8 cellular contexts compared by ENCODE assay signal in the genomic region with DNA sequence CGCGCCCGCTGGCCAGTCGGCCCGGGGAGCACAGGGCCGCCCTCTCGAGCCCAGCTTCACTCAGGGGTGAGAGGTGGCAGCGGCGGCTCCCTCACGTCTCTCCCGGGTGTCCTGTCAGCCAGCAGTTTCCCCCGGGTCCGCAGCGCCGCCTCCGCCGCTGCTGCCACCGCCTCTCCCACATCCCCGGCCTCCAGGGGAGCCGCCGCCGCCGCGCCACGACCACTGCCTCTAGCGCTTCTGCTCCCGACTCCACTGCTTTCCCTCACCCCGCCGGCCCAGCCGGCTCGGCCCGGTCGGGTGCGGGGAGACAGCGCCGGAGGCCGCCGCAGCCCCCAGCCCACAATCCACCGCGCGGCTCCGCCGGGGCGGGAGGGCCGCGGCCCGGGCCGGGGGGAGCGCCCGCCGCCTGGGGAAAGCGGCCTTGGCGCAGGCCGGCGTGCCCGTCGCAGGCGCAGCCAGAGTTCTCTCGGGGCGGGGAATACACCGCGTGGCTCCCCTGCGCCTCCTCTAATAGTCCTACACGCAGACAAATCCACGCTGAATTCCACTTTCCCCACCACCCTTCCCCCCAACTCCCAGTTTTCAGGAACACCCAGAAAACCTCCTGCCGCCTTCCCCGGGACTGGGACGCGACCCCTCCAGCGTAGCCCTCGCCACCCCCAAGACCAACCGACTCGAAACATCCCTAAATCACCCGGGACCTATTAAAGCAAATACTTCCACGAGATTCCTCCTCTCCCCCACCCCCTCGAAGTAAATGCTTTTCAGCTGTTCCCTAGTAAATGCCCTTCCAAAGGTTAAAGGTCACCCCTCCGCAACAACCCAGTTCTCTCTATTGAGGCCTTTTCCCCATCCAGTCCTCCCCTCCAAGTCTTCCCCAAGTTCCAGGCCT. TPM values are rescaled to one million over a fixed set of nuclear protein-coding genes. Genes with fewer than 3 reads are reported as not detected.
DNase-seq lines count a peak whose midpoint lies in the region; ATAC-seq and TF ChIP-seq lines count a peak whose summit lies in the region.

Gene VPS54, minus strand, starts transcription at position 346 of the 892 bp plus-strand sequence. CDS start 35,429 bp downstream, outside the sequence.

- no peak within 1 kb of the TSS for H3K56ac ChIP-seq in H9 (ENCODE audit: insufficient read length, low read depth, low read length)

- H3K79me2 ChIP-seq in H9 (ENCODE audit: insufficient read depth, low read length) = peaks cover 3% of the 10 kb centered on the region; the same call in 1 of the 2 replicates

- ATAC-seq in WTC11 (peak; percentile 79), GM18870 (IDR thresholded peaks at IDR 0.05; ENCODE audit: unreplicated experiment) (no peak)

- peak within 1 kb of the TSS; percentile 79 for H3K18ac ChIP-seq in H9 (ENCODE audit: insufficient read length, low read depth, low read length)

- H3K23ac ChIP-seq in H9 (ENCODE audit: insufficient read length, low read depth, low read length) = no peak within 1 kb of the TSS

- H3K9me3 ChIP-seq in H9 (ENCODE audit: control insufficient read depth, low read depth, low read length) = no peaks in the 10 kb centered on the region

- H3K4me3 ChIP-seq in GM12864 (ENCODE audit: low read depth, low read length) = peak within 1 kb of the TSS; percentile 88

- no peak within 1 kb of the TSS for H4K91ac ChIP-seq in H9 (ENCODE audit: insufficient read length, low read depth, low read length)

- no CpG with 5 or more reads among the region's 77 CpGs for WGBS in H9 (ENCODE audit: extremely low coverage, insufficient read length, low lambda C conversion rate)

- POLR2A ChIA-PET in WTC11 (lab: Charles Lee) = interaction anchor here (0.6 kb wide), 1 partner anchor 178 kb away, joined by 3 read pairs; the partner anchor contains the start of gene UGP2

- peak within 1 kb of the TSS; percentile 90 for H3K14ac ChIP-seq in H9 (ENCODE audit: insufficient read depth, low read length)

- H3K27me3 Mint-ChIP-seq in H9 (ENCODE audit: low read depth) (no peaks in the 10 kb centered on the region), WTC11 (ENCODE audit: low read depth) (no peaks in the 10 kb centered on the region)

- no peak within 1 kb of the TSS for H4K5ac ChIP-seq in H9 (ENCODE audit: insufficient read length, low read depth, low read length)

- H3K9me3 Mint-ChIP-seq in H9 (peaks cover 0 to 3% of the 10 kb centered on the region in 2 experiments; a peak in 2 of 5 replicates), WTC11 (no peaks in the 10 kb centered on the region)

- H2BK120ac ChIP-seq in H9 (ENCODE audit: low read depth, low read length, poor library complexity, severe bottlenecking) = no peak within 1 kb of the TSS

- DNase-seq in GM12864 (ENCODE audit: low read depth) (no peak), H9 (peak; percentile 61), MV-4-11 (lab: John Stamatoyannopoulos, UW) (peak; percentile 18), WTC11 (ENCODE audit: low spot score) (peak; percentile 71), caudate nucleus (lab: John Stamatoyannopoulos, UW) (peak in 58 of 61 donors; percentile 7 to 87 (median 64)), islet precursor cell (peak; percentile 85)
- DNase-seq in stimulated activated CD4-positive, alpha-beta T cell treated with anti-CD3 and anti-CD28 coated beads, Interleukin-12 subunit alpha, Interleukin-12 subunit beta, amount 100 ng/mL, for 4 hours = peak; percentile 50

- no peak within 1 kb of the TSS for H3T11ph ChIP-seq in H9 (ENCODE audit: low read length)

- no peaks in the 10 kb centered on the region for H3K36me3 Mint-ChIP-seq in H9 (ENCODE audit: insufficient read depth in 1 of 3, low read depth in 3 of 3)
- H3K36me3 Mint-ChIP-seq in WTC11 = no peaks in the 10 kb centered on the region

- H2BK20ac ChIP-seq in H9 (ENCODE audit: low read depth, low read length, poor library complexity, severe bottlenecking) = peak within 1 kb of the TSS; percentile 99

- H3K23me2 ChIP-seq in H9 (ENCODE audit: insufficient read length, low read depth, low read length, poor library complexity, severe bottlenecking) = peaks cover 4% of the 10 kb centered on the region

- H4K8ac ChIP-seq in H9 (replicated peaks; ENCODE audit: insufficient read length, low read depth, low read length) = no peak within 1 kb of the TSS

- H3K9ac ChIP-seq in H9 (ENCODE audit: extremely low read depth, insufficient read length, low read length) = peak within 1 kb of the TSS; percentile 53

- no peak within 1 kb of the TSS for H2AK5ac ChIP-seq in H9 (ENCODE audit: insufficient read length, low read length)

- no peaks in the 10 kb centered on the region for H3K27me3 ChIP-seq in H9 (ENCODE audit: insufficient read depth, low read length)

- H3K27ac Mint-ChIP-seq in H9 = peak within 1 kb of the TSS; percentile 90 to 98 (median 93)
- H3K27ac Mint-ChIP-seq in WTC11 = peak within 1 kb of the TSS; percentile 96

- peak within 1 kb of the TSS; percentile 93 to 95 for H3K4me3 Mint-ChIP-seq in H9
- H3K4me3 Mint-ChIP-seq in WTC11 = peak within 1 kb of the TSS; percentile 97

- H2AFZ ChIP-seq in H9 (ENCODE audit: low read length) = peak within 1 kb of the TSS; percentile 97

- H3K4me1 ChIP-seq in H9 (ENCODE audit: insufficient read depth, low read length) = no peaks in the 10 kb centered on the region

- H3K4me2 ChIP-seq in H9 (ENCODE audit: insufficient read depth, insufficient read length, low read length) = peak within 1 kb of the TSS; percentile 79

- H2BK5ac ChIP-seq in H9 (ENCODE audit: insufficient read length, low read length) = no peak within 1 kb of the TSS

- no peak within 1 kb of the TSS for H2BK15ac ChIP-seq in H9 (ENCODE audit: low read depth, low read length)

- H3K4ac ChIP-seq in H9 (ENCODE audit: low read depth, low read length) = no peak within 1 kb of the TSS

- H4K20me1 ChIP-seq in H9 (ENCODE audit: control insufficient read depth, insufficient read depth, insufficient read length) = no peaks in the 10 kb centered on the region

- CTCF ChIA-PET in WTC11 (lab: Charles Lee) = interaction anchor here (0.6 to 1.6 kb wide), 3 partner anchors 19 to 312 kb away, joined by 3 to 6 read pairs (median 4); no protein-coding TSS in a partner anchor

- TF ChIP-seq CTCF in GM12864 (IDR thresholded peaks at IDR 0.05; ENCODE audit: low read depth, low read length, missing control alignments) = peak; percentile 9
- no peak for TF ChIP-seq CTCF in H9 (conservative IDR thresholded peaks at IDR 0.05)
- no peak for TF ChIP-seq CTCF in WTC11 (IDR thresholded peaks at IDR 0.05)

- H3K4me1 Mint-ChIP-seq in H9 (peaks cover 17 to 21% of the 10 kb centered on the region in 2 experiments), WTC11 (peaks cover 24% of the 10 kb centered on the region)

- H3K27ac ChIP-seq in H9 (ENCODE audit: insufficient read length, low read depth, low read length) = no peak within 1 kb of the TSS
- H3K27ac ChIP-seq in caudate nucleus (ENCODE audit: low read depth, low read length) = peak within 1 kb of the TSS; percentile 97

- H3K79me1 ChIP-seq in H9 (ENCODE audit: insufficient read depth, low read depth, low read length, poor library complexity, severe bottlenecking) = no peaks in the 10 kb centered on the region

- no peak within 1 kb of the TSS for H2BK12ac ChIP-seq in H9 (ENCODE audit: insufficient read length, low read depth, low read length)

TF ChIP-seq in WTC11, 78 proteins besides CTCF, POLR2A, EP300 and RAD21 (continues in another document):
- TF ChIP-seq USF2 (CRISPR knock-in tag; IDR thresholded peaks at IDR 0.05) = no peak
- no peak for TF ChIP-seq NFYB (CRISPR knock-in tag; conservative IDR thresholded peaks at IDR 0.05; ENCODE audit: low read depth)
- peak; percentile 58; the same call in 1 of the 2 replicates for TF ChIP-seq TP53 (CRISPR knock-in tag; IDR thresholded peaks at IDR 0.05)
- TF ChIP-seq HMGXB4 (CRISPR knock-in tag; IDR thresholded peaks at IDR 0.05) = peak; percentile 50; the same call in 1 of the 2 replicates
- TF ChIP-seq STAT6 (CRISPR knock-in tag; conservative IDR thresholded peaks at IDR 0.05; ENCODE audit: low read depth) = 0 out of 2 replicates have a peak, but pooled peaks have one; percentile 45
- TF ChIP-seq HMGA2 (CRISPR knock-in tag; IDR thresholded peaks at IDR 0.05) = no peak

RNA-seq across cellular contexts. Expression of gene VPS54, which starts in this region (rescaled TPM):
- 13.4 TPM in 2 replicates for total RNA-seq in H9 (2021)
- 12.4 to 14.6 TPM (median 13.5 TPM) in 3 replicates for total RNA-seq in WTC11 (2021)
